Comparison of ENCODE assay signal across 4 cellular contexts in the genomic region with DNA sequence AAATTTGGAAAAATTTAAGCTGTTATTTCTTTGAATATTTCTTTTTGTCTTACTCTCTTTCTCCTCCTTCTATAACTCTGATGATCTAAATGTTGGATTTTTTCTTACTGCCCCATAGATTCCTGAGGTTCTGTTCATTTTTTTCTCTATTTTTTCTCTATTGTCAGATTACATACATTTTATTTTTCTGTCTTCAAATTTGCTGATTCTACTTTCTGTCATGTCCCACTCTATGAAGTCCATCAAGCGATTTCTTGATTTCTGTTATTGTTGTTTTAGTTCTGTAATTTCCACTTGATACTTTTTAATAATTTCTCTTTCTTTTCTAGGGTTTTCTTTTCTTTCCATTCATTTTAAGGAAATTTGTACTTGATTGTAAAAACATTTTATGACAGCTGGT.
"Had no signal": no experiment of that assay in that cellular context is flagged by ENCODE, and none has a peak within 500 bp of the region (broad histone marks: within the 10 kb centered on the region; RNA-seq: fewer than 3 reads in every experiment).

No MANE protein-coding gene starts in this region.

- H3K4me3 ChIP-seq: GM23338 had no signal

- H3K27ac ChIP-seq: HL-60 had no signal

- DNase-seq: HCEC 1CT, HFFc6 had no signal
